8 cellular contexts compared by ENCODE assay signal in genomic region chr16:17396762-17397498, GRCh38.
DNase-seq lines count a peak whose midpoint lies in the region; ATAC-seq, FAIRE-seq and TF ChIP-seq lines count a peak whose summit lies in the region.

No MANE protein-coding gene starts in this region.

- DNase-seq in CD4-positive, alpha-beta T cell: peak in 9 of 10 experiments; percentile 15 to 66 (median 30)
- peak; percentile 5 for DNase-seq in NCI-H1417 treated with DMSO at 0.1 percent for 48 hours (lab: John Stamatoyannopoulos, UW)
- DNase-seq in ascending aorta (ENCODE audit: low spot score in 2 of 2): no peak
- DNase-seq in lower lobe of right lung: no peak
- DNase-seq in activated T-helper 2 cell treated with anti-CD3 and anti-CD28 coated beads, Interferon-gamma antibody, Interleukin-2, Interleukin-4, amounts not matched to agents 10 μg/mL and 5 μg/mL and 100 μg/mL, durations not matched to agents 14 hours and 24 hours and 36 hours (ENCODE audit: low spot score): no peak
- DNase-seq in inferior parietal cortex (ENCODE audit: extremely low spot score): no peak
- no peak for DNase-seq in HTR-8/SVneo (ENCODE audit: insufficient read length, low spot score)

- no peaks in the 10 kb centered on the region for H3K36me3 ChIP-seq in ascending aorta
- no peaks in the 10 kb centered on the region for H3K36me3 ChIP-seq in lower lobe of right lung

- H3K4me1 Mint-ChIP-seq in CD4-positive, alpha-beta T cell (ENCODE audit: low read depth): peaks cover 79% of the 10 kb centered on the region
- peaks cover 15% of the 10 kb centered on the region for H3K4me1 Mint-ChIP-seq in activated T-helper 2 cell treated with anti-CD3 and anti-CD28 coated beads, Interferon-gamma antibody, Interleukin-2, Interleukin-4, amounts not matched to agents 10 μg/mL and 5 μg/mL and 100 μg/mL, durations not matched to agents 14 hours and 24 hours and 36 hours (ENCODE audit: low read depth)

- H3K4me3 Mint-ChIP-seq in CD4-positive, alpha-beta T cell: peak overlapping the region; percentile 82
- H3K4me3 Mint-ChIP-seq in activated T-helper 2 cell treated with anti-CD3 and anti-CD28 coated beads, Interferon-gamma antibody, Interleukin-2, Interleukin-4, amounts not matched to agents 10 μg/mL and 5 μg/mL and 100 μg/mL, durations not matched to agents 14 hours and 24 hours and 36 hours (ENCODE audit: low read depth): no peak overlapping the region

- peaks cover 4 to 21% of the 10 kb centered on the region in 2 donors for H3K4me1 ChIP-seq in ascending aorta
- H3K4me1 ChIP-seq in lower lobe of right lung: peaks cover 32% of the 10 kb centered on the region

- peak; percentile 78 for ATAC-seq in CD4-positive, alpha-beta T cell (ENCODE audit: poor library complexity)
- ATAC-seq in lower lobe of right lung (peak; percentile 90 to 93), HG02870 (IDR thresholded peaks at IDR 0.05; ENCODE audit: unreplicated experiment) (no peak)

- POLR2A ChIA-PET in CD4-positive, alpha-beta T cell (lab: Charles Lee): interaction anchor here (0.9 to 4.6 kb wide), 5 partner anchors 19 to 37 kb away, joined by 3 to 51 read pairs (median 4); no protein-coding TSS in a partner anchor

- no peaks in the 10 kb centered on the region for H3K27me3 Mint-ChIP-seq in CD4-positive, alpha-beta T cell
- no peaks in the 10 kb centered on the region for H3K27me3 Mint-ChIP-seq in activated T-helper 2 cell treated with anti-CD3 and anti-CD28 coated beads, Interferon-gamma antibody, Interleukin-2, Interleukin-4, amounts not matched to agents 10 μg/mL and 5 μg/mL and 100 μg/mL, durations not matched to agents 14 hours and 24 hours and 36 hours (ENCODE audit: low read depth)

- no peaks in the 10 kb centered on the region for H3K9me3 ChIP-seq in CD4-positive, alpha-beta T cell (ENCODE audit: control insufficient read depth, low read length)
- H3K9me3 ChIP-seq in ascending aorta (no peaks in the 10 kb centered on the region), lower lobe of right lung (no peaks in the 10 kb centered on the region)

- H3K27ac ChIP-seq in CD4-positive, alpha-beta T cell (ENCODE audit: low read depth, low read length): peak overlapping the region; percentile 59
- H3K27ac ChIP-seq in ascending aorta (peak overlapping the region; percentile 42 to 69), lower lobe of right lung (peak overlapping the region; percentile 37)

- CTCF ChIA-PET in CD4-positive, alpha-beta T cell (lab: Charles Lee): no interaction called here

- peak overlapping the region; percentile 99 for H3K27ac Mint-ChIP-seq in CD4-positive, alpha-beta T cell
- H3K27ac Mint-ChIP-seq in activated T-helper 2 cell treated with anti-CD3 and anti-CD28 coated beads, Interferon-gamma antibody, Interleukin-2, Interleukin-4, amounts not matched to agents 10 μg/mL and 5 μg/mL and 100 μg/mL, durations not matched to agents 14 hours and 24 hours and 36 hours: no peak overlapping the region

- H3K36me3 Mint-ChIP-seq in CD4-positive, alpha-beta T cell (ENCODE audit: low read depth): peaks cover 3% of the 10 kb centered on the region
- H3K36me3 Mint-ChIP-seq in activated T-helper 2 cell treated with anti-CD3 and anti-CD28 coated beads, Interferon-gamma antibody, Interleukin-2, Interleukin-4, amounts not matched to agents 10 μg/mL and 5 μg/mL and 100 μg/mL, durations not matched to agents 14 hours and 24 hours and 36 hours (ENCODE audit: low read depth): peaks cover 24% of the 10 kb centered on the region

- no peak for TF ChIP-seq CTCF in CD4-positive, alpha-beta T cell (IDR thresholded peaks at IDR 0.05)
- TF ChIP-seq CTCF in ascending aorta (IDR thresholded peaks at IDR 0.05) (no peak), lower lobe of right lung (IDR thresholded peaks at IDR 0.05) (no peak)

- no peaks in the 10 kb centered on the region for H3K27me3 ChIP-seq in CD4-positive, alpha-beta T cell (ENCODE audit: control insufficient read depth, insufficient read depth, low read length)
- H3K27me3 ChIP-seq in ascending aorta (no peaks in the 10 kb centered on the region), lower lobe of right lung (ENCODE audit: low read depth) (no peaks in the 10 kb centered on the region)

- intact Hi-C loops in CD4-positive, alpha-beta T cell (cut with DNase I, micrococcal nuclease): loop anchor here (1.0 to 5.0 kb wide), 2 partner anchors 28 to 35 kb away; no protein-coding TSS in a partner anchor
- intact Hi-C loops in ascending aorta (cut with DNase I): loop anchor here (2.0 kb wide), 2 partner anchors 14 to 62 kb away; no protein-coding TSS in a partner anchor
- intact Hi-C loops in lower lobe of right lung (cut with DNase I): no loop called here
- intact Hi-C loops in activated T-helper 2 cell treated with anti-CD3 and anti-CD28 coated beads, Interferon-gamma antibody, Interleukin-2, Interleukin-4, amounts not matched to agents 10 μg/mL and 5 μg/mL and 100 μg/mL, durations not matched to agents 14 hours and 24 hours and 36 hours (cut with micrococcal nuclease): no loop called here

- H3K4me3 ChIP-seq in ascending aorta (no peak overlapping the region), lower lobe of right lung (no peak overlapping the region)

- no peaks in the 10 kb centered on the region for H3K9me3 Mint-ChIP-seq in CD4-positive, alpha-beta T cell
- no peaks in the 10 kb centered on the region for H3K9me3 Mint-ChIP-seq in activated T-helper 2 cell treated with anti-CD3 and anti-CD28 coated beads, Interferon-gamma antibody, Interleukin-2, Interleukin-4, amounts not matched to agents 10 μg/mL and 5 μg/mL and 100 μg/mL, durations not matched to agents 14 hours and 24 hours and 36 hours

- no peak for FAIRE-seq in HTR-8/SVneo (lab: Jason Lieb, UNC)

Comparison
In these comparisons a context has a peak if more than half of its experiments do, and no peak if none do; other contexts are left out.
1. DNase-seq: peak in CD4-positive, alpha-beta T cell (9 of 10) and NCI-H1417 treated with DMSO at 0.1 percent for 48 hours (single experiment); none in ascending aorta (0 of 2), lower lobe of right lung (single experiment), activated T-helper 2 cell treated with anti-CD3 and anti-CD28 coated beads, Interferon-gamma antibody, Interleukin-2, Interleukin-4, amounts not matched to agents 10 μg/mL and 5 μg/mL and 100 μg/mL, durations not matched to agents 14 hours and 24 hours and 36 hours (single experiment), inferior parietal cortex (single experiment) and HTR-8/SVneo (single experiment).
2. intact Hi-C loops: an anchor here in CD4-positive, alpha-beta T cell (1.0 to 5.0 kb wide) and ascending aorta (2.0 kb wide); none called in lower lobe of right lung and activated T-helper 2 cell treated with anti-CD3 and anti-CD28 coated beads, Interferon-gamma antibody, Interleukin-2, Interleukin-4, amounts not matched to agents 10 μg/mL and 5 μg/mL and 100 μg/mL, durations not matched to agents 14 hours and 24 hours and 36 hours.
3. Peak in every context shown above with its lines, with median percentiles within 50 percentile points of each other: H3K27ac ChIP-seq.